Comparison of ENCODE assay signal across 8 cellular contexts in the genomic region with DNA sequence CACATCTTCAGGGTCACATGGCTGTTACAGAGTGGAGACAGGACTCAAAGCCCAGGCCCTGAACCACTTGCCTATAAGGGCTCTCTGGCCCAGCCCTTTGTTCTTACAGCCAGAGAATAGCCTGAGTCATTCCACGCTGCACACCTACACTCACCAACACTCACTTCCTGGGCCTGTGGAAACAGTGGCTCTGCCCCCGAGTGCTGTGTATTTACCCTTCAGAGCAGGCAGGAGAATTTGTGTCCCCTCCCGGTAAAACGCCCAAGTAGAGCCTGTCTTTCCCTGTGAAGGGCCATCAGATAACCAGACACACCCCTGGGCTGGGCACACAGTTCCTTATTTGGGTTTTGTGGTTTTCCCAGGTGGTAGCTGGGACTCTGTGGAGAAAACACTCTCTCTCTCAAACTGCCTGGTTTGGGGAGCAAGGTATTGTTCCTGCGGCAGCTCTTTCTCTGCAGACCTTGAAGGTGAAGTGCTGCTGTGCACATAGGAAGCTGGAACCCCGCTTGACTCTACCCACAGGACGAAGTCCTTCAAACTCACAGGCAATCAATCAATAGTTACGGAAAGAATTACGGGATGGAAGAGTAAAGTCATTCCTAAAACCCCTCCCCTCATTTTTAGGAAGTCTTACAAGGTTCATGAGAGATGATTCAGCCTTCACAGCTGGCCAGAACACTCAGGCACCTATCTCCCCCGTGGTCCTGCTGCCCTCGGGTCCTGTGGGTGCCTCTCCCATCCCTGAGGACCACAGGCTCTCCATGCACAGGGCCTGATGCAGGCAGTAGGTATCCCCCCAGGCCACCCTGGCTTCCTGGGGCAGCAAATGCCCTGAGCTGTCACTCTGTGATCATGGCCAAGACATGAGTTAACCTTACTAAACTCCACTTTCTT. TPM values are rescaled to one million over a fixed set of nuclear protein-coding genes. Genes with fewer than 3 reads are reported as not detected.
DNase-seq lines count a peak whose midpoint lies in the region; ATAC-seq and TF ChIP-seq lines count a peak whose summit lies in the region.

No MANE protein-coding gene starts in this region.

- peak; percentile 98 for ATAC-seq in activated T-cell treated with anti-CD3 and anti-CD28 coated beads, Interleukin-2, amount 50 U/mL, for 72 hours (replicated peaks in 1 of 2)
- ATAC-seq in lung (ENCODE audit: insufficient read depth, low FRiP score) (peak; percentile 85), upper lobe of right lung (peak; percentile 84), HG03521 (IDR thresholded peaks at IDR 0.05; ENCODE audit: unreplicated experiment) (no peak)

- H3K27me3 ChIP-seq in lung (ENCODE audit: control insufficient read depth, insufficient read depth) (no peaks in the 10 kb centered on the region), upper lobe of right lung (peaks cover 6% of the 10 kb centered on the region), esophagus muscularis mucosa (peaks cover 0 to 43% (median 0%) of the 10 kb centered on the region in 4 donors)

- CTCF ChIA-PET in GM10248 (lab: Yijun Ruan, JAX): no interaction called here

- peak overlapping the region in 1 of 2 donors; percentile 38 for H3K27ac ChIP-seq in lung (ENCODE audit: low read depth in 1 of 2, low read length in 1 of 2)
- no peak overlapping the region for H3K27ac ChIP-seq in upper lobe of right lung
- H3K27ac ChIP-seq in esophagus muscularis mucosa (replicated peaks in 1 of 4): no peak overlapping the region

- 20 to 41% methylated on average over 11 of the region's 11 CpGs for WGBS in lung, 2 donors
- 73% methylated on average over 10 of the region's 11 CpGs for WGBS in esophagus muscularis mucosa

- H3K27me3 Mint-ChIP-seq in activated T-cell treated with anti-CD3 and anti-CD28 coated beads, Interleukin-2, amount 50 U/mL, for 72 hours (ENCODE audit: low read depth): peaks cover 25% of the 10 kb centered on the region

- H3K27ac Mint-ChIP-seq in activated T-cell treated with anti-CD3 and anti-CD28 coated beads, Interleukin-2, amount 50 U/mL, for 72 hours: peak overlapping the region; percentile 85

- peak overlapping the region; percentile 21 to 55 for H3K4me3 Mint-ChIP-seq in activated T-cell treated with anti-CD3 and anti-CD28 coated beads, Interleukin-2, amount 50 U/mL, for 72 hours

- H3K9me3 ChIP-seq in lung (ENCODE audit: control insufficient read depth in 2 of 2, insufficient read depth in 1 of 2, low read length in 1 of 2) (no peaks in the 10 kb centered on the region), upper lobe of right lung (no peaks in the 10 kb centered on the region), esophagus muscularis mucosa (no peaks in the 10 kb centered on the region)

- no peaks in the 10 kb centered on the region for H3K9me3 Mint-ChIP-seq in activated T-cell treated with anti-CD3 and anti-CD28 coated beads, Interleukin-2, amount 50 U/mL, for 72 hours

- POLR2A ChIA-PET in GM10248 (lab: Yijun Ruan, JAX): no interaction called here

- no peak for TF ChIP-seq CTCF in lung (IDR thresholded peaks at IDR 0.05; ENCODE audit: control extremely low read depth, extremely low read depth)
- TF ChIP-seq CTCF in upper lobe of right lung (IDR thresholded peaks at IDR 0.05): no peak
- TF ChIP-seq CTCF in esophagus muscularis mucosa (IDR thresholded peaks at IDR 0.05): no peak
- no peak for TF ChIP-seq CTCF in GM10248 (IDR thresholded peaks at IDR 0.05; ENCODE audit: control extremely low read depth, extremely low read depth, low read depth, missing control alignments)

- H3K36me3 ChIP-seq in lung (ENCODE audit: control insufficient read depth in 2 of 2, insufficient read depth in 2 of 2, low read length in 2 of 2): no peaks in the 10 kb centered on the region
- no peaks in the 10 kb centered on the region for H3K36me3 ChIP-seq in upper lobe of right lung
- no peaks in the 10 kb centered on the region for H3K36me3 ChIP-seq in esophagus muscularis mucosa

- peaks cover 50% of the 10 kb centered on the region for H3K4me1 Mint-ChIP-seq in activated T-cell treated with anti-CD3 and anti-CD28 coated beads, Interleukin-2, amount 50 U/mL, for 72 hours (ENCODE audit: low read depth)

- H3K36me3 Mint-ChIP-seq in activated T-cell treated with anti-CD3 and anti-CD28 coated beads, Interleukin-2, amount 50 U/mL, for 72 hours (ENCODE audit: insufficient read depth in 2 of 2): no peaks in the 10 kb centered on the region

- no peak overlapping the region for H3K4me3 ChIP-seq in lung
- no peak overlapping the region for H3K4me3 ChIP-seq in upper lobe of right lung
- no peak overlapping the region for H3K4me3 ChIP-seq in esophagus muscularis mucosa

- no peak for TF ChIP-seq POLR2A in esophagus muscularis mucosa (IDR thresholded peaks at IDR 0.05; ENCODE audit: low read depth)

- H3K4me1 ChIP-seq in lung (ENCODE audit: control insufficient read depth in 2 of 2, insufficient read depth in 2 of 2, low read length in 2 of 2) (peaks cover 0 to 17% of the 10 kb centered on the region in 2 donors), upper lobe of right lung (no peaks in the 10 kb centered on the region), esophagus muscularis mucosa (peaks cover 0 to 12% (median 5%) of the 10 kb centered on the region in 4 donors)

- DNase-seq in activated naive CD4-positive, alpha-beta T cell treated with Interleukin-2 at 50 U/mL for 16 hours: peak; percentile 70
- DNase-seq in activated naive CD4-positive, alpha-beta T cell (lab: John Stamatoyannopoulos, UW): no peak
- peak; percentile 75 to 82 for DNase-seq in activated T-cell treated with anti-CD3 and anti-CD28 coated beads, Interleukin-2, amount 50 U/mL, for 72 hours
- peak; percentile 50 for DNase-seq in lung (ENCODE audit: low spot score)
- DNase-seq in upper lobe of right lung: no peak
- DNase-seq in esophagus muscularis mucosa (ENCODE audit: extremely low spot score): no peak
- no peak for DNase-seq in GM10248 (ENCODE audit: extremely low spot score)

- intact Hi-C loops in upper lobe of right lung (cut with DNase I) (no loop called here), esophagus muscularis mucosa (cut with DNase I) (loop anchor here (10.0 kb wide), 1 partner anchor 403 kb away; the partner anchor contains the start of gene SLC4A8)

- no peak for TF ChIP-seq EP300 in esophagus muscularis mucosa (IDR thresholded peaks at IDR 0.05)

RNA-seq across cellular contexts. Expression of gene FIGNL2, which starts 20.3 kb away (rescaled TPM):
- under 1 TPM; 0.86 TPM for total RNA-seq in activated T-cell treated with anti-CD3 and anti-CD28 coated beads, Interleukin-2, amount 50 U/mL, for 72 hours
- total RNA-seq in lung (1 to 10 TPM in 1 of 2 donors, under 1 TPM in 1; 0.89 to 1.9 TPM), upper lobe of right lung (1.5 TPM), esophagus muscularis mucosa (under 1 TPM; 0.23 to 0.42 (median 0.36) TPM)
- under 1 TPM; 0.33 to 0.71 TPM for polyA plus RNA-seq in lung

RNA-seq across cellular contexts. Expression of gene ANKRD33, which starts 59.7 kb away (rescaled TPM):
- not detected for total RNA-seq in activated T-cell treated with anti-CD3 and anti-CD28 coated beads, Interleukin-2, amount 50 U/mL, for 72 hours
- total RNA-seq in lung (under 1 TPM; 0.14 to 0.21 TPM), upper lobe of right lung (not detected), esophagus muscularis mucosa (not detected)
- under 1 TPM; 0.24 to 0.50 TPM for polyA plus RNA-seq in lung

Comparison
In these comparisons a context has a peak if more than half of its experiments do, and no peak if none do; other contexts are left out.
1. DNase-seq: peak in activated naive CD4-positive, alpha-beta T cell treated with Interleukin-2 at 50 U/mL for 16 hours (single experiment), activated T-cell treated with anti-CD3 and anti-CD28 coated beads, Interleukin-2, amount 50 U/mL, for 72 hours (2 of 2) and lung (single experiment); none in activated naive CD4-positive, alpha-beta T cell (0 of 4), upper lobe of right lung (single experiment), esophagus muscularis mucosa (single experiment) and GM10248 (single experiment).